In the genomic region with DNA sequence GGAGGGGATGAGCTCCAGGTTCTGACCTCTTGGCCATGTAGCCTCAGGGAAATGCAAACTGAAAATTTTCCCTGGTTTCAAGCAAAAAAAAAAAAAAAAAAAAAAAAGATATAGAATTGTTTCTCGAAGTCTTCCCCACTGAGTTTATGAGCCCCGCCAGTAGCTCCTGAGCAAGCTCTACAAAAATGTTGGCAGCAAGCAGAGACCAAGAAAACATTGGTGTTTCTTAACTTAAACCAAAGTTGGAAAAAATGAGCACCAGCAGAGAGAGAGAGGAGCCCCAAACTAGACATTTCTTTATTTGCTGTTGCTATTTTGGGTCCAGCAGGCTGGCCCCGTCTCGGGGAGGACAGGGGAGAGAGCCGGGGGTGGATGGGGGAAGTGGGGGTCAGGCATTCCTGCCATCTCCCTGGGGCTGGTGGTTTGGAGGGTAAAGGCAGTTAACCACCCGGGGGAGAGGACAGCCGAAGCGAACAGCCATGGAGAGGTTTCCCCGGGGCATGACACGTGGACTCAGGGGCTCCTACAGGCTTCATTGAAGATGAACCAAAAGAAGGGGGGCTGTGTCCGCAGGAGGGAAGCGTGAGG, we compare ENCODE assay signal across 27 cellular contexts.
DNase-seq lines count a peak whose midpoint lies in the region; ATAC-seq and TF ChIP-seq lines count a peak whose summit lies in the region.
"Had no signal": no experiment of that assay in that cellular context is flagged by ENCODE, and none has a peak within 500 bp of the region (broad histone marks: within the 10 kb centered on the region; RNA-seq: fewer than 3 reads in every experiment).

No MANE protein-coding gene starts in this region.

- no peak for TF ChIP-seq POLR2A in NB4 (IDR thresholded peaks at IDR 0.05; ENCODE audit: extremely low read depth, insufficient read length)

- peak; percentile 78 for DNase-seq in AG20443 (ENCODE audit: low spot score)
- peak; percentile 46 for DNase-seq in NB4 (ENCODE audit: low read depth)
- peak; percentile 27 for DNase-seq in dedifferentiated amniotic fluid mesenchymal stem cell (ENCODE audit: extremely low spot score)
- DNase-seq in thoracic aorta (ENCODE audit: low spot score), result no peak
- DNase-seq in Karpas-422, result no peak
- DNase-seq: activated CD4-positive, alpha-beta T cell treated with anti-CD3 and anti-CD28 coated beads for 48 hours; activated effector memory CD4-positive, alpha-beta T cell treated with Interleukin-2 at 50 U/mL for 16 hours; activated naive CD8-positive, alpha-beta T cell treated with anti-CD3 and anti-CD28 coated beads, Interleukin-2, amount 10 ng/mL, durations not matched to agents 7 days and 5 days; DMS79 treated with DMSO at 0.1 percent for 48 hours; GF-D8; hypothalamus; naive thymus-derived CD4-positive, alpha-beta T cell; NCI-H1092 treated with DMSO at 0.1 percent for 48 hours; NCI-H1694 treated with DMSO at 0.1 percent for 48 hours; NCI-H2171; NCI-H510A; RPMI8226; sigmoid colon; stimulated activated CD4-positive, alpha-beta T cell treated with anti-CD3 and anti-CD28 coated beads, Interleukin-15, amount 100 ng/mL, for 24 hours; T1000; WERI-Rb-1 had no signal

- H3K4me3 ChIP-seq in NB4 (ENCODE audit: low read depth, low read length) (no peak overlapping the region), thoracic aorta (no peak overlapping the region), Karpas-422 (ENCODE audit: low read length) (no peak overlapping the region)
- H3K4me3 ChIP-seq: GM23338, lung, psoas muscle, sigmoid colon had no signal

- no peaks in the 10 kb centered on the region for H3K79me2 ChIP-seq in Karpas-422 (ENCODE audit: low read length)

- no peaks in the 10 kb centered on the region for H4K20me1 ChIP-seq in Karpas-422 (ENCODE audit: insufficient read depth, low read depth, low read length)

- H3K4me2 ChIP-seq in Karpas-422 (ENCODE audit: low read depth, low read length, poor library complexity, severe bottlenecking), result no peak overlapping the region
- H3K4me2 ChIP-seq: GM23338 had no signal

- H3K9me3 ChIP-seq in thoracic aorta, result no peaks in the 10 kb centered on the region
- peaks cover 10% of the 10 kb centered on the region for H3K9me3 ChIP-seq in Karpas-422 (ENCODE audit: low read length)
- H3K9me3 ChIP-seq: psoas muscle, sigmoid colon had no signal

- H3K4me1 ChIP-seq in thoracic aorta (ENCODE audit: control insufficient read depth in 1 of 2, low read depth in 2 of 2) (peaks cover 14 to 41% of the 10 kb centered on the region in 2 donors), Karpas-422 (ENCODE audit: low read length) (no peaks in the 10 kb centered on the region)
- H3K4me1 ChIP-seq: psoas muscle, sigmoid colon had no signal

- no peaks in the 10 kb centered on the region for H3K9me2 ChIP-seq in Karpas-422 (replicated peaks; ENCODE audit: insufficient read depth, low read length)

- no peaks in the 10 kb centered on the region for H3K27me3 ChIP-seq in thoracic aorta (replicated peaks; ENCODE audit: insufficient read depth)
- no peaks in the 10 kb centered on the region for H3K27me3 ChIP-seq in Karpas-422 (ENCODE audit: low read length)
- H3K27me3 ChIP-seq: sigmoid colon had no signal

- no peak for TF ChIP-seq CTCF in NB4 (IDR thresholded peaks at IDR 0.05; ENCODE audit: low read depth, low read length)
- no peak for TF ChIP-seq CTCF in thoracic aorta (IDR thresholded peaks at IDR 0.05)

- ATAC-seq in thoracic aorta (ENCODE audit: insufficient number of reproducible peaks, low FRiP score, low read depth) (peak; percentile 49), GM21528 (IDR thresholded peaks at IDR 0.05; ENCODE audit: low FRiP score, unreplicated experiment) (no peak), GM21367 (IDR thresholded peaks at IDR 0.05; ENCODE audit: unreplicated experiment) (no peak)
- ATAC-seq: GM23338; naive thymus-derived CD4-positive, alpha-beta T cell; psoas muscle; stimulated activated memory B cell treated with anti-CD40 and anti-IgM and Interleukin-4, amounts not matched to agents 10 μg/mL and 1 μg/mL and 100 μg/mL, for 72 hours had no signal

- H3K9ac ChIP-seq in Karpas-422 (ENCODE audit: low read length), result no peak overlapping the region

- H3K36me3 ChIP-seq in thoracic aorta (no peaks in the 10 kb centered on the region), Karpas-422 (ENCODE audit: insufficient read depth, low read length) (no peaks in the 10 kb centered on the region)
- H3K36me3 ChIP-seq: WERI-Rb-1 had no signal

- H3K27ac ChIP-seq in thoracic aorta, result peak overlapping the region; percentile 71 to 86
- H3K27ac ChIP-seq in Karpas-422 (ENCODE audit: low read length), result no peak overlapping the region
- H3K27ac ChIP-seq: psoas muscle, sigmoid colon, WERI-Rb-1 had no signal

- no peak overlapping the region for H2AFZ ChIP-seq in Karpas-422 (ENCODE audit: low read length)
- H2AFZ ChIP-seq: GM23338 had no signal

Comparison
In these comparisons a context has a peak if more than half of its experiments do, and no peak if none do; other contexts are left out.
1. DNase-seq: peak in AG20443 (single experiment), NB4 (single experiment) and dedifferentiated amniotic fluid mesenchymal stem cell (single experiment); none in thoracic aorta (single experiment) and Karpas-422 (single experiment).